In genomic region chr22:17764036-17764435, GRCh38 we compare ENCODE assay signal across 25 cellular contexts. TPM values are rescaled to one million over a fixed set of nuclear protein-coding genes. Genes with fewer than 3 reads are reported as not detected.
DNase-seq lines count a peak whose midpoint lies in the region; ATAC-seq and TF ChIP-seq lines count a peak whose summit lies in the region.
"Had no signal": no experiment of that assay in that cellular context is flagged by ENCODE, and none has a peak within 500 bp of the region (broad histone marks: within the 10 kb centered on the region; RNA-seq: fewer than 3 reads in every experiment).

No MANE protein-coding gene starts in this region.

- WGBS in tibial nerve, 2 donors, result 56 to 68% methylated on average over 5 of the region's 5 CpGs

- peaks cover 9% of the 10 kb centered on the region for H3K36me3 Mint-ChIP-seq in central memory CD8-positive, alpha-beta T cell (ENCODE audit: insufficient read depth)
- H3K36me3 Mint-ChIP-seq: activated CD8-positive, alpha-beta memory T cell treated with anti-CD3 and anti-CD28 coated beads, Interleukin-2, amount 10 ng/mL, durations not matched to agents 7 days and 5 days had no signal

- H3K4me2 ChIP-seq in BLaER1, result peak overlapping the region; percentile 59

- H3K27ac ChIP-seq in BLaER1, result no peak overlapping the region
- H3K27ac ChIP-seq in tibial nerve, result no peak overlapping the region
- H3K27ac ChIP-seq: epithelial cell of prostate, sigmoid colon, SJCRH30, thoracic aorta had no signal

- peaks cover 58% of the 10 kb centered on the region for H3K4me1 ChIP-seq in BLaER1
- peaks cover 0 to 6% (median 2%) of the 10 kb centered on the region in 4 donors for H3K4me1 ChIP-seq in tibial nerve
- H3K4me1 ChIP-seq: SJCRH30 had no signal

- no peak for TF ChIP-seq POLR2A in tibial nerve (IDR thresholded peaks at IDR 0.05)

- H3K9ac ChIP-seq in BLaER1, result 0 out of 2 replicates have a peak overlapping the region, but pooled peaks have one; percentile 10

- H3K27me3 Mint-ChIP-seq in central memory CD8-positive, alpha-beta T cell, result no peaks in the 10 kb centered on the region
- H3K27me3 Mint-ChIP-seq: progenitor cell of endocrine pancreas had no signal

- H3K9me3 ChIP-seq in BLaER1, result no peaks in the 10 kb centered on the region
- no peaks in the 10 kb centered on the region for H3K9me3 ChIP-seq in tibial nerve
- H3K9me3 ChIP-seq: sigmoid colon, SJCRH30, thoracic aorta had no signal

- no peaks in the 10 kb centered on the region for H3K9me3 Mint-ChIP-seq in central memory CD8-positive, alpha-beta T cell

- peaks cover 22% of the 10 kb centered on the region for H3K36me3 ChIP-seq in BLaER1
- H3K36me3 ChIP-seq in tibial nerve, result no peaks in the 10 kb centered on the region
- H3K36me3 ChIP-seq: sigmoid colon, SJCRH30, thoracic aorta had no signal

- H3K4me3 ChIP-seq in BLaER1, result no peak overlapping the region
- no peak overlapping the region for H3K4me3 ChIP-seq in tibial nerve
- H3K4me3 ChIP-seq: lung, sigmoid colon, SJCRH30, thoracic aorta had no signal

- DNase-seq in G401 (ENCODE audit: low spot score) (peak; percentile 87), medulla oblongata (ENCODE audit: extremely low spot score) (peak; percentile 72), tibial nerve (ENCODE audit: low spot score in 2 of 2) (no peak)
- DNase-seq in central memory CD8-positive, alpha-beta T cell (ENCODE audit: low spot score in 2 of 2), result no peak
- DNase-seq: activated CD4-positive, CD25-positive, alpha-beta regulatory T cell; activated CD8-positive, alpha-beta memory T cell treated with anti-CD3 and anti-CD28 coated beads, Interleukin-2, amount 10 ng/mL, durations not matched to agents 7 days and 5 days; activated naive CD4-positive, alpha-beta T cell; activated T-cell treated with anti-CD3 and anti-CD28 coated beads, Interleukin-2, amount 50 U/mL, for 48 hours; COR-L47; kidney; NCI-H1092; NCI-H1930; NCI-H526; sigmoid colon; SJCRH30; stimulated activated naive CD8-positive, alpha-beta T cell treated with anti-CD3 and anti-CD28 coated beads, Interleukin-15, Interleukin-2, amounts not matched to agents 100 U/mL and 50 U/mL, for 24 hours had no signal

- H3K4me3 Mint-ChIP-seq in central memory CD8-positive, alpha-beta T cell, result no peak overlapping the region
- H3K4me3 Mint-ChIP-seq: activated CD8-positive, alpha-beta memory T cell treated with anti-CD3 and anti-CD28 coated beads, Interleukin-2, amount 10 ng/mL, durations not matched to agents 7 days and 5 days had no signal

- TF ChIP-seq EP300 in tibial nerve (IDR thresholded peaks at IDR 0.05), result no peak

- H3K4me1 Mint-ChIP-seq in central memory CD8-positive, alpha-beta T cell, result peaks cover 23% of the 10 kb centered on the region

- H4K20me1 ChIP-seq in BLaER1, result peaks cover 94% of the 10 kb centered on the region

- in situ Hi-C loops in G401 (cut with HindIII; ENCODE audit: low sequenced_read_pairs), result no loop called here

- H3K27me3 ChIP-seq in BLaER1 (no peaks in the 10 kb centered on the region), tibial nerve (no peaks in the 10 kb centered on the region)
- H3K27me3 ChIP-seq: sigmoid colon, SJCRH30 had no signal

- TF ChIP-seq CTCF in tibial nerve (IDR thresholded peaks at IDR 0.05), result no peak

- peak overlapping the region; percentile 46 for H3K27ac Mint-ChIP-seq in central memory CD8-positive, alpha-beta T cell (ENCODE audit: low read depth)
- H3K27ac Mint-ChIP-seq: activated CD8-positive, alpha-beta memory T cell treated with anti-CD3 and anti-CD28 coated beads, Interleukin-2, amount 10 ng/mL, durations not matched to agents 7 days and 5 days had no signal

- no peak for ATAC-seq in central memory CD8-positive, alpha-beta T cell (replicated peaks; ENCODE audit: extremely low read depth, poor library complexity, severe bottlenecking)
- ATAC-seq in HG03159 (IDR thresholded peaks at IDR 0.05; ENCODE audit: unreplicated experiment), result no peak
- no peak for ATAC-seq in SK-N-SH treated with all-trans-retinoic acid at 6 μM for 48 hours
- ATAC-seq in HG02623 (IDR thresholded peaks at IDR 0.05; ENCODE audit: unreplicated experiment), result no peak
- ATAC-seq: activated CD8-positive, alpha-beta memory T cell treated with anti-CD3 and anti-CD28 coated beads, Interleukin-2, amount 10 ng/mL, durations not matched to agents 7 days and 5 days; HCT116; stimulated activated naive CD8-positive, alpha-beta T cell treated with anti-CD3 and anti-CD28 coated beads, Interleukin-15, Interleukin-2, amounts not matched to agents 100 U/mL and 50 U/mL, for 24 hours had no signal

TF ChIP-seq in SK-N-SH treated with all-trans-retinoic acid at 6 μM for 48 hours, 23 proteins besides CTCF, POLR2A, EP300 and RAD21:
- TF ChIP-seq ARNTL (CRISPR knock-in tag; IDR thresholded peaks at IDR 0.05; ENCODE audit: borderline replicate concordance, low read depth), result no peak
- no peak for TF ChIP-seq CSDC2 (CRISPR knock-in tag; IDR thresholded peaks at IDR 0.05)
- no peak for TF ChIP-seq ZC3H10 (CRISPR knock-in tag; IDR thresholded peaks at IDR 0.05)
- no peak for TF ChIP-seq OSR1 (CRISPR knock-in tag; IDR thresholded peaks at IDR 0.05)
- no peak for TF ChIP-seq RARB (CRISPR knock-in tag; IDR thresholded peaks at IDR 0.05)
- TF ChIP-seq PPARA (CRISPR knock-in tag; IDR thresholded peaks at IDR 0.05; ENCODE audit: borderline replicate concordance), result no peak
- TF ChIP-seq TCF4 (CRISPR knock-in tag; IDR thresholded peaks at IDR 0.05; ENCODE audit: borderline replicate concordance), result no peak
- TF ChIP-seq PATZ1 (CRISPR knock-in tag; IDR thresholded peaks at IDR 0.05; ENCODE audit: borderline replicate concordance), result no peak
- no peak for TF ChIP-seq ZNF8 (CRISPR knock-in tag; IDR thresholded peaks at IDR 0.05)
- no peak for TF ChIP-seq CREB5 (CRISPR knock-in tag; IDR thresholded peaks at IDR 0.05; ENCODE audit: low read depth)
- no peak for TF ChIP-seq BACH2 (CRISPR knock-in tag; IDR thresholded peaks at IDR 0.05; ENCODE audit: borderline replicate concordance)
- no peak for TF ChIP-seq ESRRG (CRISPR knock-in tag; IDR thresholded peaks at IDR 0.05)
- TF ChIP-seq ISL1 (CRISPR knock-in tag; IDR thresholded peaks at IDR 0.05), result no peak
- TF ChIP-seq ZFP30 (CRISPR knock-in tag; IDR thresholded peaks at IDR 0.05), result no peak
- no peak for TF ChIP-seq ZFP3 (CRISPR knock-in tag; IDR thresholded peaks at IDR 0.05)

RNA-seq across cellular contexts. Expression of gene BID, which starts 10.2 kb away (rescaled TPM):
- 28.4 and 58.9 TPM in 2 replicates for total RNA-seq in G401 (2014; rRNA removed; shearing (Covaris generic))
- total RNA-seq in tibial nerve, result 10 to 100 TPM in 2 of 4 donors, 1 to 10 TPM in 2; 6.3 to 47.1 (median 13.7) TPM

Comparison
In these comparisons a context has a peak if more than half of its experiments do, and no peak if none do; other contexts are left out.
1. DNase-seq: peak in G401 (single experiment) and medulla oblongata (single experiment); none in central memory CD8-positive, alpha-beta T cell (0 of 2) and tibial nerve (0 of 2).